Comparison of ENCODE assay signal across 13 cellular contexts in the genomic region with DNA sequence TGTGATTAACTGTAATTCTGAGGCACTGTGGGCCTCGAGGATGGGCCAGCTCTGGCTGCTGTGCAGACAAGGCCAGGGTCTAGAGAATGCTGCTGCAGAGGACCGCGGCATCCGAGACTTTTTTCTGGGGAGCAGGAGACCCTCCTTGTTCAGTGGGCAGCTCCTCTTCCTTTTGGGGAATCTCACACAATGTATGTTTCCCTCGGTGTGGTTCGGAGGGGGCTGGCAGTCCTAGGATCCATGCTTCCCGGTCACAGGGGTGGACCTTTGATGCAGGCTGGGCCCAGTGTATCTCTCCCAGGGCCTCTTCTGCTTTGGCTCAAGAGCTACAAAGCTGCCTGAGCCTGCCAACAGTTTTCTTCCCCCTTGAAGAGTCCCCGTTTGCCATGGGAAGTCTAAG. TPM values are rescaled to one million over a fixed set of nuclear protein-coding genes. Genes with fewer than 3 reads are reported as not detected.
"Had no signal": no experiment of that assay in that cellular context is flagged by ENCODE, and none has a peak within 500 bp of the region (broad histone marks: within the 10 kb centered on the region; RNA-seq: fewer than 3 reads in every experiment).

No MANE protein-coding gene starts in this region.

- H3K9me3 Mint-ChIP-seq: nephron, T-cell had no signal

- H3K9me3 ChIP-seq: pancreas had no signal

- H3K27ac Mint-ChIP-seq: activated CD4-positive, alpha-beta T cell treated with anti-CD3 and anti-CD28 coated beads for 36 hours; nephron; T-cell had no signal

- H3K27me3 ChIP-seq: cardiac muscle cell, heart left ventricle, pancreas, tibial nerve had no signal

- H3K36me3 ChIP-seq: cardiac muscle cell, heart left ventricle, pancreas, tibial nerve had no signal

- H3K27ac ChIP-seq: cardiac muscle cell, heart left ventricle, pancreas, skin epidermis, tibial nerve had no signal

- H3K4me3 ChIP-seq: cardiac muscle cell, heart left ventricle, pancreas, skin epidermis, tibial nerve had no signal

- H3K27me3 Mint-ChIP-seq: activated CD4-positive, alpha-beta T cell treated with anti-CD3 and anti-CD28 coated beads for 36 hours; T-cell had no signal

- H3K4me1 Mint-ChIP-seq: activated CD4-positive, alpha-beta T cell treated with anti-CD3 and anti-CD28 coated beads for 36 hours; T-cell had no signal

- H3K4me3 Mint-ChIP-seq: activated CD4-positive, alpha-beta T cell treated with anti-CD3 and anti-CD28 coated beads for 36 hours; nephron; T-cell had no signal

- ATAC-seq: activated CD4-positive, alpha-beta T cell treated with anti-CD3 and anti-CD28 coated beads for 36 hours; heart left ventricle; pancreas; T-cell had no signal

- H3K4me1 ChIP-seq: heart left ventricle, pancreas, tibial nerve had no signal

- DNase-seq: activated CD4-positive, alpha-beta T cell treated with anti-CD3 and anti-CD28 coated beads for 36 hours; effector CD4-positive, alpha-beta T cell; heart left ventricle; mammary epithelial cell; retina; T1000 had no signal

- H3K36me3 Mint-ChIP-seq: T-cell had no signal

RNA-seq across cellular contexts. Expression of a gene that starts 31.5 kb away (rescaled TPM):
- total RNA-seq: activated CD4-positive, alpha-beta T cell treated with anti-CD3 and anti-CD28 coated beads for 36 hours; frontal cortex had no signal
- polyA plus RNA-seq: cardiac muscle cell had no signal
